ENCODE assay signal across 18 cellular contexts in the genomic region with DNA sequence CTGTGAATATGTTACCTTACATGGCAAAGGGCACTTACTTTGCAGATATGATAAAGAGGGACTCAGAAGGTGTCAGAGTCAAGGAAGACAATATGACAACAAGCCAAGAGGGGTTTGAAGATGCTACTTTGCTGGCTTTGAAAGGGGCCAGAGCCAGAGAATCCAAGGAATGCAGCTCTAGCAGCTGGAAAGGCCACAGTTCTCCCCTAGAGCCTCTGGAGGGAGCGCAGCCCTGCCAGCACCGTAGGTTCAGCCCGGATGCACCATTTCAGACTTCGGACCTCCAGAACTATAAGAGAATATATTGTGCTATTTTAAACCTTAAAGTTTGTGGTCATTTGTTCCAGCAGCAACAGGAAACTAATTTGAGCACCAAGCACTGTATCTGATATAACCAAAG.
"Had no signal": no experiment of that assay in that cellular context is flagged by ENCODE, and none has a peak within 500 bp of the region (broad histone marks: within the 10 kb centered on the region; RNA-seq: fewer than 3 reads in every experiment).

No MANE protein-coding gene starts in this region.

- H3K79me2 ChIP-seq: hepatocyte had no signal

- H3K9me3 ChIP-seq: ovary, right atrium auricular region had no signal

- H3K27ac Mint-ChIP-seq: naive thymus-derived CD4-positive, alpha-beta T cell; type B pancreatic cell had no signal

- H3K4me3 Mint-ChIP-seq: naive thymus-derived CD4-positive, alpha-beta T cell; nephron progenitor cell; type B pancreatic cell had no signal

- H3K36me3 ChIP-seq: ovary, right atrium auricular region had no signal

- DNase-seq: effector CD4-positive, alpha-beta T cell; foreskin melanocyte; head of caudate nucleus; islet precursor cell; mammary epithelial cell; midbrain; naive thymus-derived CD4-positive, alpha-beta T cell; nephron progenitor cell; ovary; stimulated activated CD4-positive, alpha-beta T cell treated with anti-CD3 and anti-CD28 coated beads, Interleukin-2, amount 100 ng/mL, for 48 hours; stimulated activated naive CD4-positive, alpha-beta T cell treated with Interleukin-2 at 50 U/mL for 16 hours had no signal

- H3K27ac ChIP-seq: coronary artery, hepatocyte, ovary, right atrium auricular region had no signal

- H3K36me3 Mint-ChIP-seq: naive thymus-derived CD4-positive, alpha-beta T cell; type B pancreatic cell had no signal

- H3K4me1 ChIP-seq: right atrium auricular region had no signal

- H3K9me3 Mint-ChIP-seq: type B pancreatic cell had no signal

- H2AFZ ChIP-seq: hepatocyte had no signal

- H3K27me3 Mint-ChIP-seq: type B pancreatic cell had no signal

- H3K27me3 ChIP-seq: hepatocyte, ovary, right atrium auricular region had no signal

- H3K4me2 ChIP-seq: hepatocyte, smooth muscle cell had no signal

- ATAC-seq: left lobe of liver; naive thymus-derived CD4-positive, alpha-beta T cell had no signal

- FAIRE-seq: urothelium cell line had no signal

- H3K4me3 ChIP-seq: coronary artery, hepatocyte, ovary, right atrium auricular region, smooth muscle cell had no signal
